17 cellular contexts compared by ENCODE assay signal in the genomic region with DNA sequence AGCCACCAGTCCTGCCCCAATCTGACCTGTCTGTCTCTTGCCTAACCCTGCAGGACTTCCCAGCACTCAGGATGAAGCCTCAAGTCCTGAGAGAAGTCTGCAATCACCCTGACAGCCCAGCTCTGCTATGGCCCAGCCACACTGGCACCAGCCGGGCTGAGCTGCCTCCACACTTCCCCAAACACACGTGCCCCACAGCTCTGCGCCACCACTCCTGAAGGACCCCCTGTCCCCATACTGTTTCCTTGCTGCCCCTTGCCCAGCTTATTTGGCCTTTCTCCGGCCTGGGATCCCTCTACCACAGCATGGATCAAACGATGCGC.
DNase-seq lines count a peak whose midpoint lies in the region; ATAC-seq and TF ChIP-seq lines count a peak whose summit lies in the region.
"Had no signal": no experiment of that assay in that cellular context is flagged by ENCODE, and none has a peak within 500 bp of the region (broad histone marks: within the 10 kb centered on the region; RNA-seq: fewer than 3 reads in every experiment).

No MANE protein-coding gene starts in this region.

- no peaks in the 10 kb centered on the region for H3K9me3 ChIP-seq in spleen
- H3K9me3 ChIP-seq: prostate gland had no signal

- H3K36me3 Mint-ChIP-seq in activated CD4-positive, alpha-beta T cell treated with anti-CD3 and anti-CD28 coated beads, Interleukin-2, amount 10 ng/mL, durations not matched to agents 24 days and 14 days (ENCODE audit: low read depth), result peaks cover 54% of the 10 kb centered on the region
- peaks cover 44% of the 10 kb centered on the region for H3K36me3 Mint-ChIP-seq in T-cell
- peaks cover 4 to 34% (median 21%) of the 10 kb centered on the region in 3 donors for H3K36me3 Mint-ChIP-seq in immature natural killer cell

- peak overlapping the region; percentile 3 for H3K27ac Mint-ChIP-seq in activated CD4-positive, alpha-beta T cell treated with anti-CD3 and anti-CD28 coated beads, Interleukin-2, amount 10 ng/mL, durations not matched to agents 24 days and 14 days
- H3K27ac Mint-ChIP-seq in T-cell (peak overlapping the region; percentile 60 to 79), immature natural killer cell (peak overlapping the region in 5 of 6 donors; percentile 8 to 83 (median 49))
- H3K27ac Mint-ChIP-seq: IgD-negative memory B cell had no signal

- intact Hi-C loops in activated CD4-positive, alpha-beta T cell treated with anti-CD3 and anti-CD28 coated beads, Interleukin-2, amount 10 ng/mL, durations not matched to agents 24 days and 14 days (cut with micrococcal nuclease), result loop anchor here (1.0 kb wide), 1 partner anchor 107 kb away; no protein-coding TSS in a partner anchor
- intact Hi-C loops in spleen (cut with DNase I; ENCODE audit: low total_unique reads), result loop anchor here (10.0 kb wide), 1 partner anchor 104 kb away; no protein-coding TSS in a partner anchor

- H3K27me3 ChIP-seq in spleen (replicated peaks in 1 of 7), result no peaks in the 10 kb centered on the region

- H3K27ac ChIP-seq in spleen, result peak overlapping the region in 6 of 8 donors; percentile 32 to 69 (median 42)
- H3K27ac ChIP-seq: C4-2B, prostate gland had no signal

- no peak for TF ChIP-seq CTCF in spleen (IDR thresholded peaks at IDR 0.05 in 8 of 11, conservative IDR thresholded peaks at IDR 0.05 in 3 of 11)

- H3K4me3 Mint-ChIP-seq in activated CD4-positive, alpha-beta T cell treated with anti-CD3 and anti-CD28 coated beads, Interleukin-2, amount 10 ng/mL, durations not matched to agents 24 days and 14 days, result no peak overlapping the region
- H3K4me3 Mint-ChIP-seq in T-cell (no peak overlapping the region), immature natural killer cell (no peak overlapping the region)
- H3K4me3 Mint-ChIP-seq: IgD-negative memory B cell had no signal

- peaks cover 17% of the 10 kb centered on the region for H3K4me1 Mint-ChIP-seq in activated CD4-positive, alpha-beta T cell treated with anti-CD3 and anti-CD28 coated beads, Interleukin-2, amount 10 ng/mL, durations not matched to agents 24 days and 14 days
- peaks cover 7 to 11% (median 11%) of the 10 kb centered on the region in 3 donors for H3K4me1 Mint-ChIP-seq in T-cell
- H3K4me1 Mint-ChIP-seq in immature natural killer cell, result peaks cover 2 to 7% of the 10 kb centered on the region in 2 donors
- H3K4me1 Mint-ChIP-seq: IgD-negative memory B cell had no signal

- H3K27me3 Mint-ChIP-seq in activated CD4-positive, alpha-beta T cell treated with anti-CD3 and anti-CD28 coated beads, Interleukin-2, amount 10 ng/mL, durations not matched to agents 24 days and 14 days, result no peaks in the 10 kb centered on the region
- no peaks in the 10 kb centered on the region for H3K27me3 Mint-ChIP-seq in T-cell
- peaks cover 0 to 3% (median 0%) of the 10 kb centered on the region in 3 donors for H3K27me3 Mint-ChIP-seq in immature natural killer cell (ENCODE audit: low read depth in 3 of 3)
- H3K27me3 Mint-ChIP-seq: IgD-negative memory B cell had no signal

- CTCF ChIA-PET in T-cell (lab: Charles Lee), result interaction anchor here in 1 of 2 donors (0.9 kb wide), 1 partner anchor 195 kb away, joined by 3 read pairs; no protein-coding TSS in a partner anchor

- peaks cover 0 to 67% (median 34%) of the 10 kb centered on the region in 6 donors for H3K4me1 ChIP-seq in spleen

- WGBS in spleen, 5 donors, result 62 to 87% (median 79%) methylated on average over 6 of the region's 6 CpGs

- H3K36me3 ChIP-seq in spleen, result peaks cover 0 to 98% (median 75%) of the 10 kb centered on the region in 6 donors

- no peaks in the 10 kb centered on the region for H3K9me3 Mint-ChIP-seq in activated CD4-positive, alpha-beta T cell treated with anti-CD3 and anti-CD28 coated beads, Interleukin-2, amount 10 ng/mL, durations not matched to agents 24 days and 14 days
- H3K9me3 Mint-ChIP-seq in T-cell, result no peaks in the 10 kb centered on the region
- H3K9me3 Mint-ChIP-seq in immature natural killer cell, result no peaks in the 10 kb centered on the region
- H3K9me3 Mint-ChIP-seq: IgD-negative memory B cell had no signal

- ATAC-seq in T-cell (replicated peaks in 1 of 4), result no peak

- H3K4me3 ChIP-seq in spleen, result no peak overlapping the region
- H3K4me3 ChIP-seq: prostate gland, smooth muscle cell had no signal

- POLR2A ChIA-PET in T-cell (lab: Charles Lee), result no interaction called here

- no peak for DNase-seq in activated CD4-positive, alpha-beta T cell treated with anti-CD3 and anti-CD28 coated beads, Interleukin-2, amount 10 ng/mL, durations not matched to agents 24 days and 14 days
- no peak for DNase-seq in activated CD4-positive, alpha-beta T cell treated with anti-CD3 and anti-CD28 coated beads, Interleukin-2, amount 50 U/mL, for 4 hours
- DNase-seq in T-cell, result no peak
- no peak for DNase-seq in immature natural killer cell
- no peak for DNase-seq in spleen
- no peak for DNase-seq in NCI-H524 (lab: John Stamatoyannopoulos, UW)
- no peak for DNase-seq in occipital lobe (lab: John Stamatoyannopoulos, UW)
- DNase-seq in NCI-H128 (lab: John Stamatoyannopoulos, UW; ENCODE audit: unreplicated experiment), result no peak
- DNase-seq: activated CD4-positive, alpha-beta T cell treated with anti-CD3 and anti-CD28 coated beads for 48 hours; activated T-cell treated with anti-CD3 and anti-CD28 coated beads, Interleukin-2, amount 50 U/mL, for 1 hour; left cardiac atrium; NCI-H1930; NCI-H510A treated with DMSO at 0.1 percent for 48 hours had no signal

- TF ChIP-seq POLR2A in spleen (IDR thresholded peaks at IDR 0.05), result no peak

Comparison
In these comparisons a context has a peak if more than half of its experiments do, and no peak if none do; other contexts are left out.
1. H3K27ac Mint-ChIP-seq: peak in every context shown above with its lines; median percentile 70 in T-cell; 49 in immature natural killer cell; 3 in activated CD4-positive, alpha-beta T cell treated with anti-CD3 and anti-CD28 coated beads, Interleukin-2, amount 10 ng/mL, durations not matched to agents 24 days and 14 days.